ENCODE assay signal across 1 cellular context in the genomic region with DNA sequence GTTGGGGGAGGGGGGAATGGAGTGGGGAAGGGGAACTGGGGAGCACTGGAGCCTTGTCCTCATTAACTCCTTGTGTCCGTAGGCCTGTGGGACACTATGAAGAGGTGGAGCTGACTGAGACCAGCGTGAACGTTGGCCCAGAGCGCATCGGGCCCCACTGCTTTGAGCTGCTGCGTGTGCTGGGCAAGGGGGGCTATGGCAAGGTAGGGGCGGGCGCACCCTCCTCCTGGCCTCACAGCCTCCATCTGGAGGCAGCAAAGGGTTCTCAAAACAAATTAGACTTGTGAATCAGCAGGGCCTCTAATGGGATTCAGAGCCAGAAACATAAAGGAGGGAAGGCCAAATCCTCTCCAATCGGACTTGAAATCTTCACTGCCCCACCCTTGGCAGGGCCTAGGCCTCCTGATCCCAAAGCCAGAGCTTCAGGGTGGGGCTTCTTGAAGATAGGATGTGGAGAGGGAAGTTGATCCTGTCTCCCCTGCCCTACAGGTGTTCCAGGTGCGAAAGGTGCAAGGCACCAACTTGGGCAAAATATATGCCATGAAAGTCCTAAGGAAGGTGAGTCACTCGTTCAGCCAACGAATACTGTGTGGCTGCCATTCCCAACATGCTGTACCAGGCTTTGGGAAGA.
TF ChIP-seq lines count a peak whose summit lies in the region.

No MANE protein-coding gene starts in this region.

TF ChIP-seq in A549, 52 proteins besides CTCF, POLR2A, EP300 and RAD21 (continued from another document):
- TF ChIP-seq, protein P1, sequence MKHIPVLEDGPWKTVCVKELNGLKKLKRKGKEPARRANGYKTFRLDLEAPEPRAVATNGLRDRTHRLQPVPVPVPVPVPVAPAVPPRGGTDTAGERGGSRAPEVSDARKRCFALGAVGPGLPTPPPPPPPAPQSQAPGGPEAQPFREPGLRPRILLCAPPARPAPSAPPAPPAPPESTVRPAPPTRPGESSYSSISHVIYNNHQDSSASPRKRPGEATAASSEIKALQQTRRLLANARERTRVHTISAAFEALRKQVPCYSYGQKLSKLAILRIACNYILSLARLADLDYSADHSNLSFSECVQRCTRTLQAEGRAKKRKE (CRISPR knock-in tag; IDR thresholded peaks at IDR 0.05; ENCODE audit: low read depth), result no peak
- TF ChIP-seq JUNB (IDR thresholded peaks at IDR 0.05), result no peak
- TF ChIP-seq RCOR1 (IDR thresholded peaks at IDR 0.05; ENCODE audit: low read depth, low read length), result no peak
- TF ChIP-seq CBX8 (IDR thresholded peaks at IDR 0.05), result no peak
- TF ChIP-seq MAX (IDR thresholded peaks at IDR 0.05), result no peak
- no peak for TF ChIP-seq MAFK (IDR thresholded peaks at IDR 0.05; ENCODE audit: partially characterized antibody)
- no peak for TF ChIP-seq ZNF302 (CRISPR knock-in tag; IDR thresholded peaks at IDR 0.05)
- no peak for TF ChIP-seq MAZ (IDR thresholded peaks at IDR 0.05; ENCODE audit: borderline replicate concordance, low read depth, low read length)
- TF ChIP-seq SMC3 (IDR thresholded peaks at IDR 0.05), result no peak
